21 cellular contexts compared by ENCODE assay signal in genomic region chr9:117180896-117181456, GRCh38.
"Had no signal": no experiment of that assay in that cellular context is flagged by ENCODE, and none has a peak within 500 bp of the region (broad histone marks: within the 10 kb centered on the region; RNA-seq: fewer than 3 reads in every experiment).

No MANE protein-coding gene starts in this region.

- H3K27me3 ChIP-seq: colonic mucosa, esophagus squamous epithelium, foreskin keratinocyte, gastroesophageal sphincter, hepatocyte, left lung had no signal

- H3K9me3 ChIP-seq: colonic mucosa, esophagus squamous epithelium, heart left ventricle, lower lobe of right lung had no signal

- H3K27ac ChIP-seq: colonic mucosa, epithelial cell of prostate, esophagus squamous epithelium, foreskin keratinocyte, gastroesophageal sphincter, heart left ventricle, hepatocyte, left lung, lower lobe of right lung had no signal

- ATAC-seq: effector memory CD8-positive, alpha-beta T cell; esophagus mucosa; foreskin keratinocyte; gastroesophageal sphincter; heart left ventricle; left cardiac atrium; left lung; left ventricle myocardium superior; lower lobe of right lung; naive thymus-derived CD4-positive, alpha-beta T cell had no signal

- H3K4me2 ChIP-seq: hepatocyte had no signal

- H3K79me2 ChIP-seq: hepatocyte had no signal

- H3K4me3 ChIP-seq: colonic mucosa, esophagus squamous epithelium, gastroesophageal sphincter, heart left ventricle, hepatocyte, left lung, lower lobe of right lung had no signal

- DNase-seq: colonic mucosa; cortex of kidney; effector CD8-positive, alpha-beta T cell; effector memory CD8-positive, alpha-beta T cell; endodermal cell; erythroblast; esophagus squamous epithelium; foreskin keratinocyte; hypothalamus; left cardiac atrium; left lung; left ventricle myocardium superior; lower lobe of right lung; mesendoderm; midbrain; naive thymus-derived CD4-positive, alpha-beta T cell had no signal

- H2AFZ ChIP-seq: hepatocyte had no signal

- H3K4me1 ChIP-seq: colonic mucosa, esophagus squamous epithelium, foreskin keratinocyte, gastroesophageal sphincter, heart left ventricle, left lung, lower lobe of right lung had no signal

- H3K36me3 ChIP-seq: colonic mucosa, esophagus squamous epithelium, gastroesophageal sphincter, heart left ventricle, left lung, lower lobe of right lung had no signal
